15 cellular contexts compared by ENCODE assay signal in genomic region chr5:75202935-75203334, GRCh38. TPM values are rescaled to one million over a fixed set of nuclear protein-coding genes. Genes with fewer than 3 reads are reported as not detected.
"Had no signal": no experiment of that assay in that cellular context is flagged by ENCODE, and none has a peak within 500 bp of the region (broad histone marks: within the 10 kb centered on the region; RNA-seq: fewer than 3 reads in every experiment).

No MANE protein-coding gene starts in this region.

- H3K79me2 ChIP-seq: hepatocyte had no signal

- H3K27me3 Mint-ChIP-seq: natural killer cell treated with Interleukin-12 subunit alpha and Interleukin-12 subunit beta and Interleukin-15 and Interleukin-18, amount 100 ng/mL, for 72 hours had no signal

- H3K27ac ChIP-seq: ascending aorta, breast epithelium, hepatocyte, tibial artery, uterus had no signal

- H3K4me2 ChIP-seq: hepatocyte had no signal

- H3K4me3 ChIP-seq: ascending aorta, breast epithelium, hepatocyte, tibial artery, uterus had no signal

- H3K9me3 ChIP-seq: ascending aorta, breast epithelium, tibial artery, uterus had no signal

- H2AFZ ChIP-seq: hepatocyte had no signal

- H3K36me3 Mint-ChIP-seq: natural killer cell treated with Interleukin-12 subunit alpha and Interleukin-12 subunit beta and Interleukin-15 and Interleukin-18, amount 100 ng/mL, for 72 hours; stimulated activated naive B cell treated with anti-CD40 and anti-IgM and Interleukin-4, amounts not matched to agents 10 μg/mL and 1 μg/mL and 100 μg/mL, for 72 hours had no signal

- H3K4me1 ChIP-seq: ascending aorta, breast epithelium, tibial artery, uterus had no signal

- H3K27me3 ChIP-seq: ascending aorta, breast epithelium, hepatocyte, tibial artery, uterus had no signal

- H3K4me3 Mint-ChIP-seq: activated T-helper 1 cell treated with anti-CD3 and anti-CD28 coated beads, Interleukin-12 subunit alpha, Interleukin-12 subunit beta, Interleukin-2, Interleukin-4 antibody, amounts not matched to agents 30 ng/mL and 10 ng/mL and 1 ng/mL, durations not matched to agents 14 hours and 24 hours and 36 hours; natural killer cell treated with Interleukin-12 subunit alpha and Interleukin-12 subunit beta and Interleukin-15 and Interleukin-18, amount 100 ng/mL, for 72 hours; stimulated activated naive B cell treated with anti-CD40 and anti-IgM and Interleukin-4, amounts not matched to agents 10 μg/mL and 1 μg/mL and 100 μg/mL, for 72 hours had no signal

- DNase-seq: activated naive CD4-positive, alpha-beta T cell; kidney; nucleus accumbens; posterior cingulate gyrus; retina; stimulated activated CD4-positive, alpha-beta T cell treated with anti-CD3 and anti-CD28 coated beads, Interleukin-2, amount 100 ng/mL, for 48 hours; stimulated activated naive B cell treated with anti-CD40 and anti-IgM and Interleukin-4, amounts not matched to agents 10 μg/mL and 1 μg/mL and 100 μg/mL, for 72 hours; tibial artery; uterus had no signal

- H3K36me3 ChIP-seq: ascending aorta, breast epithelium, tibial artery, uterus had no signal

- H3K9me3 Mint-ChIP-seq: activated T-helper 1 cell treated with anti-CD3 and anti-CD28 coated beads, Interleukin-12 subunit alpha, Interleukin-12 subunit beta, Interleukin-2, Interleukin-4 antibody, amounts not matched to agents 30 ng/mL and 10 ng/mL and 1 ng/mL, durations not matched to agents 14 hours and 24 hours and 36 hours; natural killer cell treated with Interleukin-12 subunit alpha and Interleukin-12 subunit beta and Interleukin-15 and Interleukin-18, amount 100 ng/mL, for 72 hours; stimulated activated naive B cell treated with anti-CD40 and anti-IgM and Interleukin-4, amounts not matched to agents 10 μg/mL and 1 μg/mL and 100 μg/mL, for 72 hours had no signal

- H3K27ac Mint-ChIP-seq: activated T-helper 1 cell treated with anti-CD3 and anti-CD28 coated beads, Interleukin-12 subunit alpha, Interleukin-12 subunit beta, Interleukin-2, Interleukin-4 antibody, amounts not matched to agents 30 ng/mL and 10 ng/mL and 1 ng/mL, durations not matched to agents 14 hours and 24 hours and 36 hours; natural killer cell treated with Interleukin-12 subunit alpha and Interleukin-12 subunit beta and Interleukin-15 and Interleukin-18, amount 100 ng/mL, for 72 hours; stimulated activated naive B cell treated with anti-CD40 and anti-IgM and Interleukin-4, amounts not matched to agents 10 μg/mL and 1 μg/mL and 100 μg/mL, for 72 hours had no signal

- H3K4me1 Mint-ChIP-seq: stimulated activated naive B cell treated with anti-CD40 and anti-IgM and Interleukin-4, amounts not matched to agents 10 μg/mL and 1 μg/mL and 100 μg/mL, for 72 hours had no signal

RNA-seq across cellular contexts. Expression of gene ANKRD31, which starts 33.7 kb away (rescaled TPM):
- total RNA-seq: ascending aorta, dermis microvascular lymphatic vessel endothelial cell had no signal
